ENCODE assay signal across 15 cellular contexts in the genomic region with DNA sequence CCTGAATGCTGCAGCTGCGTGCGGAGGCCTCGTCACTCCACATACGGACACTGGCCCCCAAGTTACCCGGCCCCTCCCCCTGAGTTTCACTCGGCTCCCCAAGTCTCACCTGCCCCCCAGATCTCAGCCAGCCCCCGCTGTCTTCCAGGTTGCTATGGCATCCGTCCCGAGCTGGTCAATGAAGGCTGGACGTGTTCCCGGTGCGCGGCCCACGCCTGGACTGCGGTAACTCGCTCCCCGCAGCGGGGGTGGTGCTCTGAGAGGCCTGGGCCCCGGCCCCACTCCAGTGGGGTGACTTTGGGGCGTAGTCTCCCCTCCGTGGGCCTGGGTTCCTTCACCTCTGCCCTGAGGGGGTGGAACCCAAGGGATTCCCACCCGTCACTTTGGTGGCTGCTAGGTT.
DNase-seq lines count a peak whose midpoint lies in the region; ATAC-seq and TF ChIP-seq lines count a peak whose summit lies in the region.
"Had no signal": no experiment of that assay in that cellular context is flagged by ENCODE, and none has a peak within 500 bp of the region (broad histone marks: within the 10 kb centered on the region; RNA-seq: fewer than 3 reads in every experiment).

No MANE protein-coding gene starts in this region.

- H3K27ac ChIP-seq in A673 (ENCODE audit: low read depth, low read length, poor library complexity, severe bottlenecking), result peak overlapping the region; percentile 10
- H3K27ac ChIP-seq in dorsolateral prefrontal cortex, result peak overlapping the region in 35 of 59 donors; percentile 0 to 87 (median 39)

- DNase-seq in A673 (ENCODE audit: low spot score) (no peak), dorsolateral prefrontal cortex (peak in 5 of 10 donors; percentile 34 to 76 (median 63)), naive B cell (no peak), NCI-H1694 treated with DMSO at 0.1 percent for 48 hours (lab: John Stamatoyannopoulos, UW) (no peak), GM13976 (ENCODE audit: low spot score) (no peak)
- DNase-seq in activated naive CD4-positive, alpha-beta T cell treated with Interleukin-2 at 50 U/mL for 16 hours, result no peak
- no peak for DNase-seq in activated naive CD4-positive, alpha-beta T cell treated with anti-CD3 and anti-CD28 coated beads, Interleukin-2, amount 10 ng/mL, durations not matched to agents 7 days and 5 days
- DNase-seq: COR-L47, DMS153, DMS79 treated with DMSO at 0.1 percent for 48 hours, EL had no signal

- no peaks in the 10 kb centered on the region for H3K27me3 ChIP-seq in A673 (replicated peaks; ENCODE audit: insufficient read depth, low read depth, low read length, poor library complexity)
- H3K27me3 ChIP-seq in dorsolateral prefrontal cortex, result no peaks in the 10 kb centered on the region

- intact Hi-C loops in A673 (cut with micrococcal nuclease; ENCODE audit: unreplicated experiment) (loop anchor here (5.0 kb wide), 1 partner anchor 90 kb away; no protein-coding TSS in a partner anchor), dorsolateral prefrontal cortex (cut with DNase I) (loop anchor here in 1 of 2 donors (5.0 kb wide), 2 partner anchors 45 to 90 kb away; no protein-coding TSS in a partner anchor)

- H3K9me3 Mint-ChIP-seq in IgD-negative memory B cell (peaks cover 0 to 2% (median 0%) of the 10 kb centered on the region in 3 donors), naive B cell (peaks cover 0 to 4% (median 0%) of the 10 kb centered on the region in 7 donors)
- H3K9me3 Mint-ChIP-seq in activated naive CD4-positive, alpha-beta T cell treated with anti-CD3 and anti-CD28 coated beads, Interleukin-2, amount 10 ng/mL, durations not matched to agents 7 days and 5 days, result peaks cover 5% of the 10 kb centered on the region
- H3K9me3 Mint-ChIP-seq: CD8-positive, alpha-beta T cell had no signal

- H3K4me1 Mint-ChIP-seq in IgD-negative memory B cell (peaks cover 19 to 35% (median 33%) of the 10 kb centered on the region in 3 donors), naive B cell (peaks cover 38 to 59% (median 51%) of the 10 kb centered on the region in 3 donors)
- peaks cover 23% of the 10 kb centered on the region for H3K4me1 Mint-ChIP-seq in activated naive CD4-positive, alpha-beta T cell treated with anti-CD3 and anti-CD28 coated beads, Interleukin-2, amount 10 ng/mL, durations not matched to agents 7 days and 5 days

- no peak overlapping the region for H3K4me3 ChIP-seq in A673 (ENCODE audit: low read depth, low read length, poor library complexity, severe bottlenecking)
- no peak overlapping the region for H3K4me3 ChIP-seq in dorsolateral prefrontal cortex
- H3K4me3 ChIP-seq: HAP-1 had no signal

- no peak for ATAC-seq in naive B cell (ENCODE audit: low read depth in 2 of 2)
- ATAC-seq: CD8-positive, alpha-beta T cell had no signal

- peaks cover 25% of the 10 kb centered on the region for H3K36me3 ChIP-seq in A673 (ENCODE audit: insufficient read depth, low read length, poor library complexity, severe bottlenecking)

- peaks cover 9% of the 10 kb centered on the region for H3K4me1 ChIP-seq in A673 (ENCODE audit: insufficient read depth, low read length, poor library complexity, severe bottlenecking)
- H3K4me1 ChIP-seq: HAP-1 had no signal

- CTCF ChIA-PET in A673 (lab: Charles Lee), result no interaction called here
- CTCF ChIA-PET in activated naive CD4-positive, alpha-beta T cell treated with anti-CD3 and anti-CD28 coated beads, Interleukin-2, amount 10 ng/mL, durations not matched to agents 7 days and 5 days (lab: Charles Lee), result no interaction called here

- H3K27me3 Mint-ChIP-seq in IgD-negative memory B cell, result peaks cover 2% of the 10 kb centered on the region
- no peaks in the 10 kb centered on the region for H3K27me3 Mint-ChIP-seq in naive B cell
- H3K27me3 Mint-ChIP-seq in activated naive CD4-positive, alpha-beta T cell treated with anti-CD3 and anti-CD28 coated beads, Interleukin-2, amount 10 ng/mL, durations not matched to agents 7 days and 5 days, result peaks cover 14% of the 10 kb centered on the region

- H3K36me3 Mint-ChIP-seq in IgD-negative memory B cell (peaks cover 13% of the 10 kb centered on the region), naive B cell (peaks cover 8 to 14% of the 10 kb centered on the region in 2 donors)
- peaks cover 40% of the 10 kb centered on the region for H3K36me3 Mint-ChIP-seq in activated naive CD4-positive, alpha-beta T cell treated with anti-CD3 and anti-CD28 coated beads, Interleukin-2, amount 10 ng/mL, durations not matched to agents 7 days and 5 days

- H3K4me3 Mint-ChIP-seq in IgD-negative memory B cell, result peak overlapping the region in 3 of 4 donors; percentile 28 to 81 (median 63)
- H3K4me3 Mint-ChIP-seq in naive B cell, result peak overlapping the region in 6 of 8 donors; percentile 15 to 85 (median 58)
- H3K4me3 Mint-ChIP-seq in activated naive CD4-positive, alpha-beta T cell treated with anti-CD3 and anti-CD28 coated beads, Interleukin-2, amount 10 ng/mL, durations not matched to agents 7 days and 5 days, result no peak overlapping the region
- H3K4me3 Mint-ChIP-seq: CD14-positive monocyte; CD8-positive, alpha-beta T cell had no signal

- in situ Hi-C loops in GM13976 (cut with MboI; ENCODE audit: low sequenced_read_pairs, unreplicated experiment), result no loop called here

- H3K27ac Mint-ChIP-seq in IgD-negative memory B cell, result peak overlapping the region in 1 of 3 donors; percentile 96
- peak overlapping the region in 5 of 6 donors; percentile 7 to 100 (median 91) for H3K27ac Mint-ChIP-seq in naive B cell
- no peak overlapping the region for H3K27ac Mint-ChIP-seq in activated naive CD4-positive, alpha-beta T cell treated with anti-CD3 and anti-CD28 coated beads, Interleukin-2, amount 10 ng/mL, durations not matched to agents 7 days and 5 days
- H3K27ac Mint-ChIP-seq: CD14-positive monocyte had no signal

- POLR2A ChIA-PET in A673 (lab: Charles Lee; ENCODE audit: low non-redundant PET), result no interaction called here

- TF ChIP-seq CTCF in A673 (conservative IDR thresholded peaks at IDR 0.05; ENCODE audit: low read depth, low read length), result no peak
- no peak for TF ChIP-seq CTCF in dorsolateral prefrontal cortex (IDR thresholded peaks at IDR 0.05 in 54 of 56, conservative IDR thresholded peaks at IDR 0.05 in 2 of 56; ENCODE audit: low read depth in 1 of 56, partially characterized antibody in 56 of 56)
- no peak for TF ChIP-seq CTCF in GM13976 (IDR thresholded peaks at IDR 0.05; ENCODE audit: borderline replicate concordance, control extremely low read depth, extremely low read depth, insufficient read depth, missing control alignments)

- H3K9me3 ChIP-seq in A673 (ENCODE audit: low read depth, low read length, poor library complexity, severe bottlenecking), result no peaks in the 10 kb centered on the region
- H3K9me3 ChIP-seq: HAP-1 had no signal

- no TSS peak for BruUV-seq in A673 (replicated peaks; lab: Mats Ljungman, UMichigan)
